In genomic region chr7:104208421-104208780, GRCh38 we compare ENCODE assay signal across 8 cellular contexts. TPM values are rescaled to one million over a fixed set of nuclear protein-coding genes. Genes with fewer than 3 reads are reported as not detected.
A peak's percentile ranks its signal among the peaks of the same experiment; 100 is the strongest.
DNase-seq lines count a peak whose midpoint lies in the region; ATAC-seq and TF ChIP-seq lines count a peak whose summit lies in the region.

No MANE protein-coding gene starts in this region.

- H4K20me1 ChIP-seq in KMS-11 (ENCODE audit: insufficient read depth) = no peaks in the 10 kb centered on the region

- no peak for ATAC-seq in GM21786 (IDR thresholded peaks at IDR 0.05; ENCODE audit: unreplicated experiment)

- TF ChIP-seq CTCF in AG04449 (IDR thresholded peaks at IDR 0.05; ENCODE audit: insufficient read depth, low read length, missing control alignments) (no peak), KMS-11 (conservative IDR thresholded peaks at IDR 0.05; ENCODE audit: low read depth, low read length) (no peak), colonic mucosa (IDR thresholded peaks at IDR 0.05) (no peak)

- H3K9ac ChIP-seq in KMS-11 (peak overlapping the region; percentile 73; the same call in 1 of the 2 replicates), colonic mucosa (ENCODE audit: low read depth in 2 of 2, low read length in 2 of 2) (peak overlapping the region; percentile 82 to 88), muscle layer of colon (ENCODE audit: low read length) (peak overlapping the region; percentile 85)

- peaks cover 31% of the 10 kb centered on the region for H3K79me2 ChIP-seq in KMS-11 (ENCODE audit: insufficient read depth, low read depth)

- H3K27me3 ChIP-seq in KMS-11 (ENCODE audit: insufficient read depth, low read depth) (no peaks in the 10 kb centered on the region), colonic mucosa (no peaks in the 10 kb centered on the region), muscle layer of colon (ENCODE audit: control insufficient read depth in 1 of 2, insufficient read depth in 2 of 2, low read length in 2 of 2) (no peaks in the 10 kb centered on the region)

- H3K4me3 ChIP-seq in AG04449 (ENCODE audit: low read depth, low read length) (peak overlapping the region; percentile 93), KMS-11 (IDR thresholded peaks at IDR 0.05; ENCODE audit: insufficient read depth, low read depth, low read length) (no peak overlapping the region), colonic mucosa (peak overlapping the region; percentile 88), muscle layer of colon (ENCODE audit: low read depth in 1 of 2, low read length in 2 of 2) (peak overlapping the region; percentile 63 to 97)

- DNase-seq in AG04449 (ENCODE audit: low read depth, low spot score) = no peak
- DNase-seq in colonic mucosa = no peak
- DNase-seq in stimulated activated CD4-positive, alpha-beta T cell treated with anti-CD3 and anti-CD28 coated beads, Interleukin-2, amount 100 ng/mL, for 24 hours = no peak
- DNase-seq in NCI-H69 (lab: John Stamatoyannopoulos, UW) = no peak
- DNase-seq in NCI-H187 (lab: John Stamatoyannopoulos, UW) = no peak

- no peaks in the 10 kb centered on the region for H3K9me3 ChIP-seq in colonic mucosa
- no peaks in the 10 kb centered on the region for H3K9me3 ChIP-seq in muscle layer of colon (ENCODE audit: low read length)

- H2AFZ ChIP-seq in KMS-11 (ENCODE audit: low read depth) = peak overlapping the region; percentile 88

- H3K36me3 ChIP-seq in KMS-11 (ENCODE audit: insufficient read depth) = no peaks in the 10 kb centered on the region
- H3K36me3 ChIP-seq in colonic mucosa = no peaks in the 10 kb centered on the region
- no peaks in the 10 kb centered on the region for H3K36me3 ChIP-seq in muscle layer of colon (ENCODE audit: insufficient read depth, low read length)

- POLR2A ChIA-PET in AG04449 (lab: Yijun Ruan, JAX) = interaction anchor here (1.0 kb wide), 1 partner anchor 23 kb away, joined by 3 read pairs; no protein-coding TSS in a partner anchor

- peak overlapping the region; percentile 84 for H3K4me2 ChIP-seq in KMS-11

- peak overlapping the region; percentile 53; the same call in 1 of the 2 replicates for H3K27ac ChIP-seq in KMS-11
- H3K27ac ChIP-seq in colonic mucosa = peak overlapping the region; percentile 63
- H3K27ac ChIP-seq in muscle layer of colon (ENCODE audit: low read depth, low read length) = peak overlapping the region; percentile 93

- H3K4me1 ChIP-seq in KMS-11 (ENCODE audit: low read depth, poor library complexity, severe bottlenecking) (peaks cover 24% of the 10 kb centered on the region), colonic mucosa (peaks cover 3% of the 10 kb centered on the region), muscle layer of colon (ENCODE audit: insufficient read depth, low read length) (peaks cover 24% of the 10 kb centered on the region)

- intact Hi-C loops in colonic mucosa (cut with DNase I) = no loop called here

- CTCF ChIA-PET in AG04449 (lab: Yijun Ruan, JAX) = interaction anchor here (1.5 kb wide), 1 partner anchor 16 kb away, joined by 4 read pairs; no protein-coding TSS in a partner anchor

RNA-seq across cellular contexts. Expression of gene ORC5, which starts 0.6 kb away (rescaled TPM):
- 10 to 100 TPM; 13.9 to 18.9 TPM for total RNA-seq in colonic mucosa
